In the genomic region with DNA sequence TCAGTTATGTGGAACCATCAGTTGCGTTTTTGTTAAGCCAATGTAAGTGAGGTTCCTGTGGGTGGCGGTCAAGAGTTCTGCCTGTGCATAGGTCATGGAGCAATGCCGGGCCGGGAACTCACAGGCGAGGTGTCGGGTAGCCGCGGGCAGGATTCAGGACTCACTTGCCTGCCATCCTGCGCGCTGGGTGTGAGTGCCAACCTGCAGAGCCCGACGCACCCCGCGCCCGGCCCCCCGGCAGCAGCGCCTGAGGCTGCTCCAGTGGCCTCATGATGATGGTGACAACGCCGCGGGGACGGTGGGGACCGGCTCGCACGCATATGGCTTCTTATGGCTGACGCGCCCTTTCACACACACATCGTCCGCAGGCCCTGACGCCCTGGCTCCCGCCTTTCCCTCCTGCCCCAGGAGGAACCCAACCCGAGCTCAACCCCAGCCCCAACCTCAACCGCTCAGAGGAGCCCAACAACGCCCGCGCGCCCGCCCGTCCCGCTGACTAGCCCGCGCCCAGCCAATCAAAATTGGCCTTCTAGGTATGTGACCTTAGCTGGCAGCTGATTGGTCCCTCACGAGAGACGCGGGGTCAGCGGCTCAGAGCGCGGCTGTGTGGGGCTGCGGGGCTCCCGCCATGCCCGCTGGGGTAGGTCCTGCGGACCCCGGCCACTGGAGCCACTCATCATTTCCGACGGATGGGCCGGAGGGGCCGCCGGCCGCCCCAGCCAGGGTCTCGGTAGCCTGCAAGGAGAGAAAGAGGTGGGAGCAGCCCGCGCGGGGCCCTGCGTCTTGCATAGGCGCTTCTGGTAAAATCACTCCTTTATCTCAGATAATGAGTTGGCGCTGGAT, we compare ENCODE assay signal across 1 cellular context.
A peak's percentile ranks its signal among the peaks of the same experiment; 100 is the strongest.
TF ChIP-seq lines count a peak whose summit lies in the region.

A gene with protein sequence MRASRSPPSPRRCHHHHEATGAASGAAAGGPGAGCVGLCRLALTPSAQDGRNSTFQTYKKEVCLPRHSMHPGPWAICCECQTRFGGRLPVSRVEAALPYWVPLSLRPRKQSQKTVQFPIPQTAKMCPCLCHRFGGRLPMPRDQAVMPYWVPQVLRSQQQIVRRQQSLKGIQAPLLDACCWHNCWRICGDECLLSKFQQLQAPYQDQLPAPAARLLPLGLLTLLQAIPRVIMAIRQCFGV (minus strand): TSS at position 470 of the 843 bp plus-strand sequence. CDS start 150 bp downstream, at position 320.

TF ChIP-seq in GM12878, 131 proteins besides CTCF, POLR2A, EP300 and RAD21 (continued from another document and continues in another):
- TF ChIP-seq, protein P1, sequence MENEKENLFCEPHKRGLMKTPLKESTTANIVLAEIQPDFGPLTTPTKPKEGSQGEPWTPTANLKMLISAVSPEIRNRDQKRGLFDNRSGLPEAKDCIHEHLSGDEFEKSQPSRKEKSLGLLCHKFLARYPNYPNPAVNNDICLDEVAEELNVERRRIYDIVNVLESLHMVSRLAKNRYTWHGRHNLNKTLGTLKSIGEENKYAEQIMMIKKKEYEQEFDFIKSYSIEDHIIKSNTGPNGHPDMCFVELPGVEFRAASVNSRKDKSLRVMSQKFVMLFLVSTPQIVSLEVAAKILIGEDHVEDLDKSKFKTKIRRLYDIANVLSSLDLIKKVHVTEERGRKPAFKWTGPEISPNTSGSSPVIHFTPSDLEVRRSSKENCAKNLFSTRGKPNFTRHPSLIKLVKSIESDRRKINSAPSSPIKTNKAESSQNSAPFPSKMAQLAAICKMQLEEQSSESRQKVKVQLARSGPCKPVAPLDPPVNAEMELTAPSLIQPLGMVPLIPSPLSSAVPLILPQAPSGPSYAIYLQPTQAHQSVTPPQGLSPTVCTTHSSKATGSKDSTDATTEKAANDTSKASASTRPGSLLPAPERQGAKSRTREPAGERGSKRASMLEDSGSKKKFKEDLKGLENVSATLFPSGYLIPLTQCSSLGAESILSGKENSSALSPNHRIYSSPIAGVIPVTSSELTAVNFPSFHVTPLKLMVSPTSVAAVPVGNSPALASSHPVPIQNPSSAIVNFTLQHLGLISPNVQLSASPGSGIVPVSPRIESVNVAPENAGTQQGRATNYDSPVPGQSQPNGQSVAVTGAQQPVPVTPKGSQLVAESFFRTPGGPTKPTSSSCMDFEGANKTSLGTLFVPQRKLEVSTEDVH (IDR thresholded peaks at IDR 0.05; ENCODE audit: low read depth, partially characterized antibody) = no peak
- TF ChIP-seq SP1 (IDR thresholded peaks at IDR 0.05; ENCODE audit: low read depth, low read length) (peak; percentile 88), IKZF1 (conservative IDR thresholded peaks at IDR 0.05) (peak; percentile 65), HDGF (IDR thresholded peaks at IDR 0.05) (peak; percentile 53), DPF2 (IDR thresholded peaks at IDR 0.05) (peak; percentile 56; the same call in 1 of the 2 replicates), POLR2AphosphoS5 (IDR thresholded peaks at IDR 0.05; ENCODE audit: low read length) (peak; percentile 87), STAT3 (IDR thresholded peaks at IDR 0.05; ENCODE audit: low read depth, low read length) (no peak), GATAD2B (conservative IDR thresholded peaks at IDR 0.05; ENCODE audit: low read depth) (peak; percentile 66; the same call in 1 of the 2 replicates), HCFC1 (IDR thresholded peaks at IDR 0.05; ENCODE audit: low read length) (peak; percentile 25; the same call in 1 of the 2 replicates), NR2F1 (conservative IDR thresholded peaks at IDR 0.05) (peak; percentile 68), ZNF384 (IDR thresholded peaks at IDR 0.05; ENCODE audit: borderline replicate concordance, low read depth, low read length) (0 out of 2 replicates have a peak, but pooled peaks have one; percentile 19), CBX3 (IDR thresholded peaks at IDR 0.05; ENCODE audit: borderline replicate concordance, low read depth) (no peak), SREBF1 (IDR thresholded peaks at IDR 0.05; ENCODE audit: low read length) (no peak), NR2C1 (IDR thresholded peaks at IDR 0.05) (peak; percentile 88), RUNX3 (IDR thresholded peaks at IDR 0.05; ENCODE audit: low read length) (peak; percentile 28; the same call in 1 of the 2 replicates), PAX5 (IDR thresholded peaks at IDR 0.05; ENCODE audit: borderline replicate concordance, low read depth, low read length) (no peak; the same call in 1 of the 2 replicates), RB1 (IDR thresholded peaks at IDR 0.05; ENCODE audit: borderline replicate concordance) (no peak), PAX8 (IDR thresholded peaks at IDR 0.05) (no peak), ZBED1 (IDR thresholded peaks at IDR 0.05; ENCODE audit: borderline replicate concordance) (0 out of 2 replicates have a peak, but pooled peaks have one; percentile 37), ESRRA (IDR thresholded peaks at IDR 0.05; ENCODE audit: low read length) (no peak), PML (IDR thresholded peaks at IDR 0.05; ENCODE audit: low read length) (0 out of 2 replicates have a peak, but pooled peaks have one; percentile 69), RELA (IDR thresholded peaks at IDR 0.05; ENCODE audit: borderline replicate concordance, partially characterized antibody) (no peak), HDAC6 (IDR thresholded peaks at IDR 0.05; ENCODE audit: unreplicated experiment) (no peak), KLF5 (IDR thresholded peaks at IDR 0.05; ENCODE audit: partially characterized antibody) (no peak), NBN (IDR thresholded peaks at IDR 0.05) (peak; percentile 42; the same call in 1 of the 2 replicates), BHLHE40 (IDR thresholded peaks at IDR 0.05; ENCODE audit: borderline replicate concordance in 1 of 2, low read depth in 2 of 2, low read length in 1 of 2) (peak in 1 of 2 experiments; percentile 5; a peak in 1 of 4 replicates), BACH1 (IDR thresholded peaks at IDR 0.05; ENCODE audit: borderline replicate concordance) (peak; percentile 37; the same call in 1 of the 2 replicates), SIN3A (IDR thresholded peaks at IDR 0.05; ENCODE audit: low read depth, low read length) (no peak), CBX5 (IDR thresholded peaks at IDR 0.05; ENCODE audit: low read depth) (no peak), POU2F2 (IDR thresholded peaks at IDR 0.05; ENCODE audit: borderline replicate concordance, low read depth, low read length) (peak; percentile 5; the same call in 2 of the 3 replicates), ETV6 (conservative IDR thresholded peaks at IDR 0.05 in 1 of 2, IDR thresholded peaks at IDR 0.05 in 1 of 2; ENCODE audit: borderline replicate concordance in 1 of 2, low read depth in 1 of 2) (no peak)
- TF ChIP-seq, protein P2, sequence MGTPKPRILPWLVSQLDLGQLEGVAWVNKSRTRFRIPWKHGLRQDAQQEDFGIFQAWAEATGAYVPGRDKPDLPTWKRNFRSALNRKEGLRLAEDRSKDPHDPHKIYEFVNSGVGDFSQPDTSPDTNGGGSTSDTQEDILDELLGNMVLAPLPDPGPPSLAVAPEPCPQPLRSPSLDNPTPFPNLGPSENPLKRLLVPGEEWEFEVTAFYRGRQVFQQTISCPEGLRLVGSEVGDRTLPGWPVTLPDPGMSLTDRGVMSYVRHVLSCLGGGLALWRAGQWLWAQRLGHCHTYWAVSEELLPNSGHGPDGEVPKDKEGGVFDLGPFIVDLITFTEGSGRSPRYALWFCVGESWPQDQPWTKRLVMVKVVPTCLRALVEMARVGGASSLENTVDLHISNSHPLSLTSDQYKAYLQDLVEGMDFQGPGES (IDR thresholded peaks at IDR 0.05) = peak; percentile 65; the same call in 1 of the 2 replicates
- TF ChIP-seq, protein P3, sequence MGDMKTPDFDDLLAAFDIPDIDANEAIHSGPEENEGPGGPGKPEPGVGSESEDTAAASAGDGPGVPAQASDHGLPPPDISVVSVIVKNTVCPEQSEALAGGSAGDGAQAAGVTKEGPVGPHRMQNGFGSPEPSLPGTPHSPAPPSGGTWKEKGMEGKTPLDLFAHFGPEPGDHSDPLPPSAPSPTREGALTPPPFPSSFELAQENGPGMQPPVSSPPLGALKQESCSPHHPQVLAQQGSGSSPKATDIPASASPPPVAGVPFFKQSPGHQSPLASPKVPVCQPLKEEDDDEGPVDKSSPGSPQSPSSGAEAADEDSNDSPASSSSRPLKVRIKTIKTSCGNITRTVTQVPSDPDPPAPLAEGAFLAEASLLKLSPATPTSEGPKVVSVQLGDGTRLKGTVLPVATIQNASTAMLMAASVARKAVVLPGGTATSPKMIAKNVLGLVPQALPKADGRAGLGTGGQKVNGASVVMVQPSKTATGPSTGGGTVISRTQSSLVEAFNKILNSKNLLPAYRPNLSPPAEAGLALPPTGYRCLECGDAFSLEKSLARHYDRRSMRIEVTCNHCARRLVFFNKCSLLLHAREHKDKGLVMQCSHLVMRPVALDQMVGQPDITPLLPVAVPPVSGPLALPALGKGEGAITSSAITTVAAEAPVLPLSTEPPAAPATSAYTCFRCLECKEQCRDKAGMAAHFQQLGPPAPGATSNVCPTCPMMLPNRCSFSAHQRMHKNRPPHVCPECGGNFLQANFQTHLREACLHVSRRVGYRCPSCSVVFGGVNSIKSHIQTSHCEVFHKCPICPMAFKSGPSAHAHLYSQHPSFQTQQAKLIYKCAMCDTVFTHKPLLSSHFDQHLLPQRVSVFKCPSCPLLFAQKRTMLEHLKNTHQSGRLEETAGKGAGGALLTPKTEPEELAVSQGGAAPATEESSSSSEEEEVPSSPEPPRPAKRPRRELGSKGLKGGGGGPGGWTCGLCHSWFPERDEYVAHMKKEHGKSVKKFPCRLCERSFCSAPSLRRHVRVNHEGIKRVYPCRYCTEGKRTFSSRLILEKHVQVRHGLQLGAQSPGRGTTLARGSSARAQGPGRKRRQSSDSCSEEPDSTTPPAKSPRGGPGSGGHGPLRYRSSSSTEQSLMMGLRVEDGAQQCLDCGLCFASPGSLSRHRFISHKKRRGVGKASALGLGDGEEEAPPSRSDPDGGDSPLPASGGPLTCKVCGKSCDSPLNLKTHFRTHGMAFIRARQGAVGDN (IDR thresholded peaks at IDR 0.05) = peak; percentile 64; the same call in 1 of the 2 replicates
- TF ChIP-seq, protein P4, sequence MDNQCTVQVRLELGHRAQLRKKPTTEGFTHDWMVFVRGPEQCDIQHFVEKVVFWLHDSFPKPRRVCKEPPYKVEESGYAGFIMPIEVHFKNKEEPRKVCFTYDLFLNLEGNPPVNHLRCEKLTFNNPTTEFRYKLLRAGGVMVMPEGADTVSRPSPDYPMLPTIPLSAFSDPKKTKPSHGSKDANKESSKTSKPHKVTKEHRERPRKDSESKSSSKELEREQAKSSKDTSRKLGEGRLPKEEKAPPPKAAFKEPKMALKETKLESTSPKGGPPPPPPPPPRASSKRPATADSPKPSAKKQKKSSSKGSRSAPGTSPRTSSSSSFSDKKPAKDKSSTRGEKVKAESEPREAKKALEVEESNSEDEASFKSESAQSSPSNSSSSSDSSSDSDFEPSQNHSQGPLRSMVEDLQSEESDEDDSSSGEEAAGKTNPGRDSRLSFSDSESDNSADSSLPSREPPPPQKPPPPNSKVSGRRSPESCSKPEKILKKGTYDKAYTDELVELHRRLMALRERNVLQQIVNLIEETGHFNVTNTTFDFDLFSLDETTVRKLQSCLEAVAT (IDR thresholded peaks at IDR 0.05) = peak; percentile 64; the same call in 1 of the 2 replicates
- TF ChIP-seq, protein P5, sequence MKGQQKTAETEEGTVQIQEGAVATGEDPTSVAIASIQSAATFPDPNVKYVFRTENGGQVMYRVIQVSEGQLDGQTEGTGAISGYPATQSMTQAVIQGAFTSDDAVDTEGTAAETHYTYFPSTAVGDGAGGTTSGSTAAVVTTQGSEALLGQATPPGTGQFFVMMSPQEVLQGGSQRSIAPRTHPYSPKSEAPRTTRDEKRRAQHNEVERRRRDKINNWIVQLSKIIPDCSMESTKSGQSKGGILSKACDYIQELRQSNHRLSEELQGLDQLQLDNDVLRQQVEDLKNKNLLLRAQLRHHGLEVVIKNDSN (IDR thresholded peaks at IDR 0.05; ENCODE audit: borderline replicate concordance, extremely low read length, insufficient read depth, low read depth, low read length) = no peak
- TF ChIP-seq, protein P6, sequence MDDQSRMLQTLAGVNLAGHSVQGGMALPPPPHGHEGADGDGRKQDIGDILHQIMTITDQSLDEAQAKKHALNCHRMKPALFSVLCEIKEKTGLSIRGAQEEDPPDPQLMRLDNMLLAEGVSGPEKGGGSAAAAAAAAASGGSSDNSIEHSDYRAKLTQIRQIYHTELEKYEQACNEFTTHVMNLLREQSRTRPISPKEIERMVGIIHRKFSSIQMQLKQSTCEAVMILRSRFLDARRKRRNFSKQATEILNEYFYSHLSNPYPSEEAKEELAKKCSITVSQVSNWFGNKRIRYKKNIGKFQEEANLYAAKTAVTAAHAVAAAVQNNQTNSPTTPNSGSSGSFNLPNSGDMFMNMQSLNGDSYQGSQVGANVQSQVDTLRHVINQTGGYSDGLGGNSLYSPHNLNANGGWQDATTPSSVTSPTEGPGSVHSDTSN (IDR thresholded peaks at IDR 0.05; ENCODE audit: insufficient replicate concordance, low read depth, low read length) = no peak
- TF ChIP-seq, protein P7, sequence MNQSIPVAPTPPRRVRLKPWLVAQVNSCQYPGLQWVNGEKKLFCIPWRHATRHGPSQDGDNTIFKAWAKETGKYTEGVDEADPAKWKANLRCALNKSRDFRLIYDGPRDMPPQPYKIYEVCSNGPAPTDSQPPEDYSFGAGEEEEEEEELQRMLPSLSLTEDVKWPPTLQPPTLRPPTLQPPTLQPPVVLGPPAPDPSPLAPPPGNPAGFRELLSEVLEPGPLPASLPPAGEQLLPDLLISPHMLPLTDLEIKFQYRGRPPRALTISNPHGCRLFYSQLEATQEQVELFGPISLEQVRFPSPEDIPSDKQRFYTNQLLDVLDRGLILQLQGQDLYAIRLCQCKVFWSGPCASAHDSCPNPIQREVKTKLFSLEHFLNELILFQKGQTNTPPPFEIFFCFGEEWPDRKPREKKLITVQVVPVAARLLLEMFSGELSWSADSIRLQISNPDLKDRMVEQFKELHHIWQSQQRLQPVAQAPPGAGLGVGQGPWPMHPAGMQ (IDR thresholded peaks at IDR 0.05; ENCODE audit: borderline replicate concordance) = 0 out of 2 replicates have a peak, but pooled peaks have one; percentile 12
- TF ChIP-seq, protein P8, sequence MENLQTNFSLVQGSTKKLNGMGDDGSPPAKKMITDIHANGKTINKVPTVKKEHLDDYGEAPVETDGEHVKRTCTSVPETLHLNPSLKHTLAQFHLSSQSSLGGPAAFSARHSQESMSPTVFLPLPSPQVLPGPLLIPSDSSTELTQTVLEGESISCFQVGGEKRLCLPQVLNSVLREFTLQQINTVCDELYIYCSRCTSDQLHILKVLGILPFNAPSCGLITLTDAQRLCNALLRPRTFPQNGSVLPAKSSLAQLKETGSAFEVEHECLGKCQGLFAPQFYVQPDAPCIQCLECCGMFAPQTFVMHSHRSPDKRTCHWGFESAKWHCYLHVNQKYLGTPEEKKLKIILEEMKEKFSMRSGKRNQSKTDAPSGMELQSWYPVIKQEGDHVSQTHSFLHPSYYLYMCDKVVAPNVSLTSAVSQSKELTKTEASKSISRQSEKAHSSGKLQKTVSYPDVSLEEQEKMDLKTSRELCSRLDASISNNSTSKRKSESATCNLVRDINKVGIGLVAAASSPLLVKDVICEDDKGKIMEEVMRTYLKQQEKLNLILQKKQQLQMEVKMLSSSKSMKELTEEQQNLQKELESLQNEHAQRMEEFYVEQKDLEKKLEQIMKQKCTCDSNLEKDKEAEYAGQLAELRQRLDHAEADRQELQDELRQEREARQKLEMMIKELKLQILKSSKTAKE (IDR thresholded peaks at IDR 0.05; ENCODE audit: low read depth, poor library complexity, severe bottlenecking) = no peak
- TF ChIP-seq, protein P9, sequence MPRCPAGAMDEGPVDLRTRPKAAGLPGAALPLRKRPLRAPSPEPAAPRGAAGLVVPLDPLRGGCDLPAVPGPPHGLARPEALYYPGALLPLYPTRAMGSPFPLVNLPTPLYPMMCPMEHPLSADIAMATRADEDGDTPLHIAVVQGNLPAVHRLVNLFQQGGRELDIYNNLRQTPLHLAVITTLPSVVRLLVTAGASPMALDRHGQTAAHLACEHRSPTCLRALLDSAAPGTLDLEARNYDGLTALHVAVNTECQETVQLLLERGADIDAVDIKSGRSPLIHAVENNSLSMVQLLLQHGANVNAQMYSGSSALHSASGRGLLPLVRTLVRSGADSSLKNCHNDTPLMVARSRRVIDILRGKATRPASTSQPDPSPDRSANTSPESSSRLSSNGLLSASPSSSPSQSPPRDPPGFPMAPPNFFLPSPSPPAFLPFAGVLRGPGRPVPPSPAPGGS (IDR thresholded peaks at IDR 0.05; ENCODE audit: borderline replicate concordance, insufficient read depth, low read depth, low read length, poor library complexity, severe bottlenecking) = no peak
